25 cellular contexts compared by ENCODE assay signal in genomic region chr6:30836957-30837356, GRCh38. TPM values are rescaled to one million over a fixed set of nuclear protein-coding genes. Genes with fewer than 3 reads are reported as not detected.
A peak's percentile ranks its signal among the peaks of the same experiment; 100 is the strongest.
DNase-seq lines count a peak whose midpoint lies in the region; ATAC-seq and TF ChIP-seq lines count a peak whose summit lies in the region.
"Had no signal": no experiment of that assay in that cellular context is flagged by ENCODE, and none has a peak within 500 bp of the region (broad histone marks: within the 10 kb centered on the region; RNA-seq: fewer than 3 reads in every experiment).

No MANE protein-coding gene starts in this region.

- DNase-seq in right atrium auricular region (ENCODE audit: low spot score) (no peak), heart left ventricle (no peak), coronary artery (ENCODE audit: low spot score) (no peak), osteocyte (ENCODE audit: extremely low spot score, unreplicated experiment) (no peak), tibial nerve (ENCODE audit: low spot score in 2 of 2) (no peak), NCI-H1417 treated with DMSO at 0.1 percent for 48 hours (lab: John Stamatoyannopoulos, UW) (no peak), activated T-cell treated with anti-CD3 and anti-CD28 coated beads for 4 hours (no peak), GM19238 (ENCODE audit: insufficient read length, low spot score) (no peak)
- DNase-seq: 8988T; activated CD4-positive, alpha-beta T cell treated with anti-CD3 and anti-CD28 coated beads, Interleukin-2, amount 10 ng/mL, durations not matched to agents 7 days and 5 days; activated gamma-delta T cell treated with Interleukin-2 at 50 U/mL for 16 hours; activated T-cell treated with anti-CD3 and anti-CD28 coated beads, Interleukin-2, amount 50 U/mL, for 4 hours; CD4-positive, alpha-beta T cell; effector memory CD4-positive, alpha-beta T cell; left lung; natural killer cell; NCI-H1105 treated with DMSO at 0.1 percent for 48 hours; right lobe of liver; stimulated activated CD4-positive, alpha-beta T cell treated with anti-CD3 and anti-CD28 coated beads, Interleukin-4, amount 100 ng/mL, for 24 hours had no signal

- no peak overlapping the region for H3K4me3 ChIP-seq in right atrium auricular region
- no peak overlapping the region for H3K4me3 ChIP-seq in heart left ventricle
- no peak overlapping the region for H3K4me3 ChIP-seq in coronary artery
- no peak overlapping the region for H3K4me3 ChIP-seq in tibial nerve
- H3K4me3 ChIP-seq: breast epithelium, GM23338, K562, left lung, right lobe of liver had no signal

- H3K4me1 ChIP-seq in right atrium auricular region, result peaks cover 0 to 38% of the 10 kb centered on the region in 2 donors
- peaks cover 0 to 23% (median 9%) of the 10 kb centered on the region in 12 donors for H3K4me1 ChIP-seq in heart left ventricle
- H3K4me1 ChIP-seq in tibial nerve, result peaks cover 0 to 21% (median 0%) of the 10 kb centered on the region in 4 donors
- H3K4me1 ChIP-seq: breast epithelium, right lobe of liver had no signal

- no peaks in the 10 kb centered on the region for H3K36me3 Mint-ChIP-seq in osteocyte (ENCODE audit: unreplicated experiment)
- H3K36me3 Mint-ChIP-seq: natural killer cell; stimulated activated effector memory CD8-positive, alpha-beta T cell treated with anti-CD3 and anti-CD28 coated beads, Interleukin-12 subunit alpha, Interleukin-12 subunit beta, amount 100 ng/mL, for 72 hours had no signal

- H3K9me3 ChIP-seq in right atrium auricular region (no peaks in the 10 kb centered on the region), heart left ventricle (no peaks in the 10 kb centered on the region), tibial nerve (no peaks in the 10 kb centered on the region)
- H3K9me3 ChIP-seq: breast epithelium, left lung, right lobe of liver had no signal

- no peaks in the 10 kb centered on the region for H3K27me3 ChIP-seq in right atrium auricular region
- no peaks in the 10 kb centered on the region for H3K27me3 ChIP-seq in heart left ventricle
- H3K27me3 ChIP-seq in tibial nerve, result no peaks in the 10 kb centered on the region
- H3K27me3 ChIP-seq: breast epithelium, left lung, right lobe of liver had no signal

- TF ChIP-seq EP300 in tibial nerve (IDR thresholded peaks at IDR 0.05), result no peak

- no peaks in the 10 kb centered on the region for H3K9me3 Mint-ChIP-seq in osteocyte (ENCODE audit: unreplicated experiment)
- H3K9me3 Mint-ChIP-seq: activated CD4-positive, alpha-beta T cell treated with anti-CD3 and anti-CD28 coated beads, Interleukin-2, amount 10 ng/mL, durations not matched to agents 7 days and 5 days; activated T-cell treated with anti-CD3 and anti-CD28 coated beads, Interleukin-2, amount 50 U/mL, for 4 hours; CD4-positive, alpha-beta T cell; natural killer cell; stimulated activated effector memory CD8-positive, alpha-beta T cell treated with anti-CD3 and anti-CD28 coated beads, Interleukin-12 subunit alpha, Interleukin-12 subunit beta, amount 100 ng/mL, for 72 hours had no signal

- peaks cover 58% of the 10 kb centered on the region for H3K4me1 Mint-ChIP-seq in osteocyte (ENCODE audit: unreplicated experiment)

- 51 to 54% (median 53%) methylated on average over 3 of the region's 3 CpGs for WGBS in heart left ventricle, 4 donors
- 38 to 50% methylated on average over 3 of the region's 3 CpGs for WGBS in tibial nerve, 2 donors

- H3K27me3 Mint-ChIP-seq in osteocyte (ENCODE audit: unreplicated experiment), result no peaks in the 10 kb centered on the region
- H3K27me3 Mint-ChIP-seq: activated CD4-positive, alpha-beta T cell treated with anti-CD3 and anti-CD28 coated beads, Interleukin-2, amount 10 ng/mL, durations not matched to agents 7 days and 5 days; CD4-positive, alpha-beta T cell had no signal

- H3K4me3 Mint-ChIP-seq in osteocyte (ENCODE audit: unreplicated experiment), result no peak overlapping the region
- H3K4me3 Mint-ChIP-seq: activated CD4-positive, alpha-beta T cell treated with anti-CD3 and anti-CD28 coated beads, Interleukin-2, amount 10 ng/mL, durations not matched to agents 7 days and 5 days; activated T-cell treated with anti-CD3 and anti-CD28 coated beads, Interleukin-2, amount 50 U/mL, for 4 hours; CD4-positive, alpha-beta T cell; GM23338; natural killer cell; stimulated activated effector memory CD8-positive, alpha-beta T cell treated with anti-CD3 and anti-CD28 coated beads, Interleukin-12 subunit alpha, Interleukin-12 subunit beta, amount 100 ng/mL, for 72 hours had no signal

- no peaks in the 10 kb centered on the region for H3K36me3 ChIP-seq in right atrium auricular region
- H3K36me3 ChIP-seq in heart left ventricle, result no peaks in the 10 kb centered on the region
- H3K36me3 ChIP-seq in tibial nerve, result no peaks in the 10 kb centered on the region
- H3K36me3 ChIP-seq: breast epithelium, left lung, right lobe of liver had no signal

- TF ChIP-seq CTCF in right atrium auricular region (IDR thresholded peaks at IDR 0.05) (no peak), heart left ventricle (IDR thresholded peaks at IDR 0.05) (no peak), coronary artery (IDR thresholded peaks at IDR 0.05) (no peak), osteocyte (IDR thresholded peaks at IDR 0.05) (no peak), tibial nerve (IDR thresholded peaks at IDR 0.05) (no peak)

- TF ChIP-seq POLR2A in heart left ventricle (IDR thresholded peaks at IDR 0.05) (no peak), tibial nerve (IDR thresholded peaks at IDR 0.05) (no peak)

- peak overlapping the region; percentile 18 to 78 for H3K27ac ChIP-seq in right atrium auricular region
- H3K27ac ChIP-seq in heart left ventricle, result peak overlapping the region in 2 of 12 donors; percentile 12 to 29
- peak overlapping the region; percentile 35 to 58 for H3K27ac ChIP-seq in coronary artery
- peak overlapping the region in 3 of 4 donors; percentile 8 to 65 (median 42) for H3K27ac ChIP-seq in tibial nerve
- H3K27ac ChIP-seq: breast epithelium, left lung, parathyroid adenoma, right lobe of liver, VCaP had no signal

- intact Hi-C loops in heart left ventricle (cut with DNase I), result loop anchor here in 1 of 10 donors (5.0 kb wide), 1 partner anchor 250 kb away; no protein-coding TSS in a partner anchor

- ATAC-seq in heart left ventricle, result no peak
- ATAC-seq: activated T-cell treated with anti-CD3 and anti-CD28 coated beads, Interleukin-2, amount 50 U/mL, for 4 hours; GM23338; natural killer cell; right lobe of liver; stimulated activated effector memory CD8-positive, alpha-beta T cell treated with anti-CD3 and anti-CD28 coated beads, Interleukin-12 subunit alpha, Interleukin-12 subunit beta, amount 100 ng/mL, for 72 hours had no signal

- H3K27ac Mint-ChIP-seq in osteocyte (ENCODE audit: unreplicated experiment), result peak overlapping the region; percentile 32
- H3K27ac Mint-ChIP-seq: activated CD4-positive, alpha-beta T cell treated with anti-CD3 and anti-CD28 coated beads, Interleukin-2, amount 10 ng/mL, durations not matched to agents 7 days and 5 days; CD4-positive, alpha-beta T cell; GM23338; natural killer cell; stimulated activated effector memory CD8-positive, alpha-beta T cell treated with anti-CD3 and anti-CD28 coated beads, Interleukin-12 subunit alpha, Interleukin-12 subunit beta, amount 100 ng/mL, for 72 hours had no signal

RNA-seq across cellular contexts. Expression of gene DDR1, which starts 47.4 kb away (rescaled TPM):
- total RNA-seq in right atrium auricular region (100 to 1,000 TPM in 1 of 2 donors, 10 to 100 TPM in 1; 61.7 to 106 TPM), heart left ventricle (10 to 100 TPM; 18.0 to 50.0 (median 38.4) TPM), osteocyte (130 and 146 TPM in 2 replicates), tibial nerve (10 to 100 TPM; 36.7 to 60.1 (median 39.8) TPM)
- 10 to 100 TPM; 11.8 to 14.1 TPM for polyA plus RNA-seq in heart left ventricle
